18 cellular contexts compared by ENCODE assay signal in genomic region chr3:458614-459375, GRCh38.
DNase-seq lines count a peak whose midpoint lies in the region; ATAC-seq lines count a peak whose summit lies in the region.
"Had no signal": no experiment of that assay in that cellular context is flagged by ENCODE, and none has a peak within 500 bp of the region (broad histone marks: within the 10 kb centered on the region; RNA-seq: fewer than 3 reads in every experiment).

No MANE protein-coding gene starts in this region.

- ATAC-seq in HG02798 (IDR thresholded peaks at IDR 0.05; ENCODE audit: poor library complexity, unreplicated experiment) = peak; percentile 38
- no peak for ATAC-seq in HG02884 (IDR thresholded peaks at IDR 0.05; ENCODE audit: unreplicated experiment)
- ATAC-seq: activated T-cell treated with anti-CD3 and anti-CD28 coated beads, Interleukin-2, amount 50 U/mL, for 72 hours; lower lobe of right lung; mucosa of descending colon; stimulated activated naive CD8-positive, alpha-beta T cell treated with anti-CD3 and anti-CD28 coated beads, Interleukin-15, amount 100 ng/mL, for 72 hours had no signal

- DNase-seq in NCI-H524 (lab: John Stamatoyannopoulos, UW) (peak; percentile 62 to 79), cerebellar cortex (ENCODE audit: low spot score) (peak; percentile 80), pons (ENCODE audit: low spot score) (peak; percentile 50), germinal center (ENCODE audit: low spot score) (no peak), HuH-7.5 (ENCODE audit: low spot score) (no peak)
- DNase-seq: activated CD4-positive, alpha-beta T cell treated with anti-CD3 and anti-CD28 coated beads for 48 hours; activated naive CD4-positive, alpha-beta T cell treated with Interleukin-2 at 50 U/mL for 16 hours; activated T-cell treated with anti-CD3 and anti-CD28 coated beads, Interleukin-2, amount 50 U/mL, for 72 hours; CD4-positive, CD25-positive, alpha-beta regulatory T cell; lower lobe of right lung; mucosa of descending colon; NCI-H1092; NCI-H510A; nephron progenitor cell; stimulated activated naive CD8-positive, alpha-beta T cell treated with anti-CD3 and anti-CD28 coated beads, Interleukin-15, amount 100 ng/mL, for 72 hours; trophoblast cell had no signal

Comparison
In these comparisons a context has a peak if more than half of its experiments do, and no peak if none do; other contexts are left out.
1. DNase-seq: peak in NCI-H524 (2 of 2), cerebellar cortex (single experiment) and pons (single experiment); none in germinal center (single experiment) and HuH-7.5 (single experiment).